In genomic region chr2:96638144-96639121, GRCh38 we compare ENCODE assay signal across 8 cellular contexts. TPM values are rescaled to one million over a fixed set of nuclear protein-coding genes. Genes with fewer than 3 reads are reported as not detected.
DNase-seq lines count a peak whose midpoint lies in the region; ATAC-seq and TF ChIP-seq lines count a peak whose summit lies in the region.

Gene KANSL3 (minus strand): TSS chr2:96638312. CDS start chr2:96637135, 1,177 bp downstream.

- H3K9me3 ChIP-seq in mucosa of descending colon: no peaks in the 10 kb centered on the region

- H3K4me1 ChIP-seq in mucosa of descending colon (ENCODE audit: low read depth): peaks cover 21% of the 10 kb centered on the region

- no peak for TF ChIP-seq CTCF in epithelial cell of esophagus (IDR thresholded peaks at IDR 0.05; ENCODE audit: insufficient read depth, low read depth, low read length, missing control alignments)
- TF ChIP-seq CTCF in mucosa of descending colon (IDR thresholded peaks at IDR 0.05): no peak

- peak; percentile 72 for ATAC-seq in GM21526 (IDR thresholded peaks at IDR 0.05; ENCODE audit: low FRiP score, unreplicated experiment)
- peak; percentile 97 for ATAC-seq in mucosa of descending colon

- H3K4me3 ChIP-seq in epithelial cell of esophagus (ENCODE audit: low read length) (peak within 1 kb of the TSS; percentile 69), mucosa of descending colon (peak within 1 kb of the TSS; percentile 36)

- intact Hi-C loops in mucosa of descending colon (cut with DNase I, micrococcal nuclease): no loop called here

- no peaks in the 10 kb centered on the region for H3K36me3 ChIP-seq in mucosa of descending colon (ENCODE audit: low read depth)

- peak; percentile 95 for DNase-seq in D341Med (ENCODE audit: low spot score)
- peak; percentile 85 for DNase-seq in HuH-7.5 (ENCODE audit: low spot score)
- peak; percentile 63 for DNase-seq in OCI-M2 (lab: John Stamatoyannopoulos, UW; ENCODE audit: unreplicated experiment)
- DNase-seq in activated T-cell treated with anti-CD3 and anti-CD28 coated beads for 4 hours: peak; percentile 86
- peak; percentile 97 for DNase-seq in epithelial cell of esophagus (ENCODE audit: low read depth)
- DNase-seq in mucosa of descending colon: peak; percentile 87 to 97 (median 95)
- peak; percentile 85 for DNase-seq in stimulated activated CD8-positive, alpha-beta memory T cell treated with anti-CD3 and anti-CD28 coated beads, Interleukin-4, amount 100 ng/mL, for 24 hours (ENCODE audit: low read depth)

RNA-seq across cellular contexts. Expression of gene KANSL3, which starts in this region (rescaled TPM):
- total RNA-seq in mucosa of descending colon: 10 to 100 TPM; 36.1 to 64.7 (median 49.2) TPM

Comparison
In these comparisons a context has a peak if more than half of its experiments do, and no peak if none do; other contexts are left out.
1. Peak in every context shown above with its lines: DNase-seq, ATAC-seq and H3K4me3 ChIP-seq.